Comparison of ENCODE assay signal across 8 cellular contexts in genomic region chr6:136249811-136250685, GRCh38. TPM values are rescaled to one million over a fixed set of nuclear protein-coding genes. Genes with fewer than 3 reads are reported as not detected.
DNase-seq lines count a peak whose midpoint lies in the region; ATAC-seq and TF ChIP-seq lines count a peak whose summit lies in the region.

Gene MTFR2, minus strand, starts transcription at chr6:136250311. Its CDS starts 1,212 bp downstream, at chr6:136249099.

- POLR2A ChIA-PET in CD4-positive, alpha-beta T cell (lab: Charles Lee): interaction anchor here (0.7 to 8.3 kb wide), 14 partner anchors 10 to 573 kb away, joined by 3 to 208 read pairs (median 3); partner anchors contain the start of gene BCLAF1

- peaks cover 39% of the 10 kb centered on the region for H3K4me1 Mint-ChIP-seq in CD4-positive, alpha-beta T cell (ENCODE audit: low read depth)

- TF ChIP-seq CTCF in CD4-positive, alpha-beta T cell (IDR thresholded peaks at IDR 0.05): no peak
- TF ChIP-seq CTCF in dorsolateral prefrontal cortex (IDR thresholded peaks at IDR 0.05 in 54 of 56, conservative IDR thresholded peaks at IDR 0.05 in 2 of 56; ENCODE audit: low read depth in 1 of 56, partially characterized antibody in 56 of 56) (peak in 21 of 56 donors; percentile 12 to 47 (median 23)), liver (IDR thresholded peaks at IDR 0.05; ENCODE audit: low read depth, low read length, missing input control) (no peak)

- WGBS in liver: under 1% methylated on average over 59 of the region's 59 CpGs

- TF ChIP-seq RAD21 in liver (IDR thresholded peaks at IDR 0.05): peak in 1 of 2 donors; percentile 41

- intact Hi-C loops in CD4-positive, alpha-beta T cell (cut with DNase I, micrococcal nuclease): loop anchor here (1.0 to 5.0 kb wide), 3 partner anchors 15 to 67 kb away; no protein-coding TSS in a partner anchor
- intact Hi-C loops in dorsolateral prefrontal cortex (cut with DNase I): loop anchor here (5.0 to 10.0 kb wide), 2 partner anchors 37 to 305 kb away; partner anchors contain the start of genes BCLAF1 (in 2 of the 2) and MAP7 (in 1 of the 2)

- no peak within 1 kb of the TSS for H3K27ac ChIP-seq in CD4-positive, alpha-beta T cell (ENCODE audit: low read depth, low read length)
- peak within 1 kb of the TSS in 6 of 59 donors; percentile 7 to 63 (median 42) for H3K27ac ChIP-seq in dorsolateral prefrontal cortex
- peak within 1 kb of the TSS; percentile 33 to 68 for H3K27ac ChIP-seq in liver (ENCODE audit: low read depth in 1 of 2, low read length in 2 of 2)

- H3K27me3 ChIP-seq in CD4-positive, alpha-beta T cell (ENCODE audit: control insufficient read depth, insufficient read depth, low read length): no peaks in the 10 kb centered on the region
- no peaks in the 10 kb centered on the region for H3K27me3 ChIP-seq in dorsolateral prefrontal cortex
- H3K27me3 ChIP-seq in liver (ENCODE audit: control insufficient read depth in 4 of 4, insufficient read depth in 4 of 4, low read length in 3 of 4): no peaks in the 10 kb centered on the region

- no peaks in the 10 kb centered on the region for H3K9me3 Mint-ChIP-seq in CD4-positive, alpha-beta T cell

- ATAC-seq in CD4-positive, alpha-beta T cell (ENCODE audit: poor library complexity): peak; percentile 95
- ATAC-seq in GM19452 (IDR thresholded peaks at IDR 0.05; ENCODE audit: unreplicated experiment) (peak; percentile 97), HG03575 (IDR thresholded peaks at IDR 0.05; ENCODE audit: extremely low read depth, insufficient number of reproducible peaks, low FRiP score, unreplicated experiment) (peak; percentile 89)

- no peaks in the 10 kb centered on the region for H3K27me3 Mint-ChIP-seq in CD4-positive, alpha-beta T cell

- H3K27ac Mint-ChIP-seq in CD4-positive, alpha-beta T cell: peak within 1 kb of the TSS; percentile 54

- H3K4me3 ChIP-seq in dorsolateral prefrontal cortex (peak within 1 kb of the TSS; percentile 44 to 93 (median 75)), liver (ENCODE audit: low read depth in 1 of 3, low read length in 3 of 3) (peak within 1 kb of the TSS; percentile 58 to 86 (median 80))

- H3K36me3 Mint-ChIP-seq in CD4-positive, alpha-beta T cell (ENCODE audit: low read depth): peaks cover 11% of the 10 kb centered on the region

- H3K9ac ChIP-seq in liver (ENCODE audit: low read depth in 1 of 2, low read length in 2 of 2): peak within 1 kb of the TSS in 1 of 2 donors; percentile 60

- peak; percentile 80 to 94 (median 87) for DNase-seq in CD4-positive, alpha-beta T cell
- DNase-seq in NCI-H82 (lab: John Stamatoyannopoulos, UW) (peak; percentile 99), dorsolateral prefrontal cortex (peak; percentile 77 to 96 (median 94))
- DNase-seq in activated CD4-positive, alpha-beta T cell treated with anti-CD3 and anti-CD28 coated beads, Interleukin-2, amount 50 U/mL, for 4 hours: peak; percentile 87 to 90
- peak; percentile 83 for DNase-seq in stimulated activated CD4-positive, alpha-beta T cell treated with anti-CD3 and anti-CD28 coated beads, Interleukin-4, amount 100 ng/mL, for 1 hour

- H3K36me3 ChIP-seq in liver (ENCODE audit: control insufficient read depth in 4 of 4, insufficient read depth in 3 of 4, low read depth in 1 of 4, low read length in 3 of 4): no peaks in the 10 kb centered on the region

- CTCF ChIA-PET in CD4-positive, alpha-beta T cell (lab: Charles Lee): interaction anchor here (1.7 to 1.8 kb wide), 2 partner anchors 40 to 67 kb away, joined by 5 to 14 read pairs; partner anchors contain the start of gene BCLAF1

- H3K9me3 ChIP-seq in CD4-positive, alpha-beta T cell (ENCODE audit: control insufficient read depth, low read length): no peaks in the 10 kb centered on the region
- H3K9me3 ChIP-seq in liver (ENCODE audit: control insufficient read depth in 4 of 4, low read length in 3 of 4): no peaks in the 10 kb centered on the region

- peaks cover 0 to 19% (median 16%) of the 10 kb centered on the region in 4 donors for H3K4me1 ChIP-seq in liver (ENCODE audit: control insufficient read depth in 4 of 4, insufficient read depth in 4 of 4, low read length in 3 of 4)

- H3K4me3 Mint-ChIP-seq in CD4-positive, alpha-beta T cell: peak within 1 kb of the TSS; percentile 95

TF ChIP-seq in liver, 16 proteins besides CTCF, POLR2A, EP300 and RAD21:
- TF ChIP-seq, protein P1, sequence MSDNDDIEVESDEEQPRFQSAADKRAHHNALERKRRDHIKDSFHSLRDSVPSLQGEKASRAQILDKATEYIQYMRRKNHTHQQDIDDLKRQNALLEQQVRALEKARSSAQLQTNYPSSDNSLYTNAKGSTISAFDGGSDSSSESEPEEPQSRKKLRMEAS (IDR thresholded peaks at IDR 0.05): peak; percentile 80
- TF ChIP-seq NR2F2 (IDR thresholded peaks at IDR 0.05) (peak; percentile 40), HNF4A (conservative IDR thresholded peaks at IDR 0.05) (peak; percentile 97 to 98), RXRA (IDR thresholded peaks at IDR 0.05) (peak; percentile 89 to 93), FOXA1 (IDR thresholded peaks at IDR 0.05) (no peak), FOXA2 (IDR thresholded peaks at IDR 0.05) (no peak), EGR1 (IDR thresholded peaks at IDR 0.05; ENCODE audit: low read depth in 2 of 2) (peak in 1 of 2 donors; percentile 83), GABPA (IDR thresholded peaks at IDR 0.05 in 1 of 2, conservative IDR thresholded peaks at IDR 0.05 in 1 of 2) (peak; percentile 45 to 86), JUND (IDR thresholded peaks at IDR 0.05) (peak; percentile 41 to 60), YY1 (IDR thresholded peaks at IDR 0.05) (peak; percentile 63), TAF1 (conservative IDR thresholded peaks at IDR 0.05) (peak; percentile 50), ZBTB33 (IDR thresholded peaks at IDR 0.05) (peak; percentile 47), HNF4G (IDR thresholded peaks at IDR 0.05) (peak; percentile 82), SP1 (IDR thresholded peaks at IDR 0.05) (peak; percentile 100)
- TF ChIP-seq, protein P2, sequence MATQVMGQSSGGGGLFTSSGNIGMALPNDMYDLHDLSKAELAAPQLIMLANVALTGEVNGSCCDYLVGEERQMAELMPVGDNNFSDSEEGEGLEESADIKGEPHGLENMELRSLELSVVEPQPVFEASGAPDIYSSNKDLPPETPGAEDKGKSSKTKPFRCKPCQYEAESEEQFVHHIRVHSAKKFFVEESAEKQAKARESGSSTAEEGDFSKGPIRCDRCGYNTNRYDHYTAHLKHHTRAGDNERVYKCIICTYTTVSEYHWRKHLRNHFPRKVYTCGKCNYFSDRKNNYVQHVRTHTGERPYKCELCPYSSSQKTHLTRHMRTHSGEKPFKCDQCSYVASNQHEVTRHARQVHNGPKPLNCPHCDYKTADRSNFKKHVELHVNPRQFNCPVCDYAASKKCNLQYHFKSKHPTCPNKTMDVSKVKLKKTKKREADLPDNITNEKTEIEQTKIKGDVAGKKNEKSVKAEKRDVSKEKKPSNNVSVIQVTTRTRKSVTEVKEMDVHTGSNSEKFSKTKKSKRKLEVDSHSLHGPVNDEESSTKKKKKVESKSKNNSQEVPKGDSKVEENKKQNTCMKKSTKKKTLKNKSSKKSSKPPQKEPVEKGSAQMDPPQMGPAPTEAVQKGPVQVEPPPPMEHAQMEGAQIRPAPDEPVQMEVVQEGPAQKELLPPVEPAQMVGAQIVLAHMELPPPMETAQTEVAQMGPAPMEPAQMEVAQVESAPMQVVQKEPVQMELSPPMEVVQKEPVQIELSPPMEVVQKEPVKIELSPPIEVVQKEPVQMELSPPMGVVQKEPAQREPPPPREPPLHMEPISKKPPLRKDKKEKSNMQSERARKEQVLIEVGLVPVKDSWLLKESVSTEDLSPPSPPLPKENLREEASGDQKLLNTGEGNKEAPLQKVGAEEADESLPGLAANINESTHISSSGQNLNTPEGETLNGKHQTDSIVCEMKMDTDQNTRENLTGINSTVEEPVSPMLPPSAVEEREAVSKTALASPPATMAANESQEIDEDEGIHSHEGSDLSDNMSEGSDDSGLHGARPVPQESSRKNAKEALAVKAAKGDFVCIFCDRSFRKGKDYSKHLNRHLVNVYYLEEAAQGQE (IDR thresholded peaks at IDR 0.05): peak; percentile 55
- TF ChIP-seq, protein P3, sequence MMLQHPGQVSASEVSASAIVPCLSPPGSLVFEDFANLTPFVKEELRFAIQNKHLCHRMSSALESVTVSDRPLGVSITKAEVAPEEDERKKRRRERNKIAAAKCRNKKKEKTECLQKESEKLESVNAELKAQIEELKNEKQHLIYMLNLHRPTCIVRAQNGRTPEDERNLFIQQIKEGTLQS (IDR thresholded peaks at IDR 0.05): peak; percentile 31

RNA-seq across cellular contexts. Expression of gene MTFR2, which starts in this region (rescaled TPM):
- 1 to 10 TPM; 1.1 to 1.2 TPM for total RNA-seq in CD4-positive, alpha-beta T cell
- total RNA-seq in dorsolateral prefrontal cortex (1 to 10 TPM in 12 of 120 experiments, under 1 TPM in 37, not detected in 71; 0.28 to 2.8 (median 0.73) TPM), liver (1 to 10 TPM in 1 of 2 donors, under 1 TPM in 1; 0.08 to 3.6 TPM)
- polyA plus RNA-seq in liver: under 1 TPM; 0.11 to 0.31 TPM
